ENCODE assay signal across 33 cellular contexts in genomic region chr13:95044452-95045205, GRCh38.
"Had no signal": no experiment of that assay in that cellular context is flagged by ENCODE, and none has a peak within 500 bp of the region (broad histone marks: within the 10 kb centered on the region; RNA-seq: fewer than 3 reads in every experiment).

No MANE protein-coding gene starts in this region.

- FAIRE-seq: RCC 7860 had no signal

- H3K27ac ChIP-seq: ascending aorta, cardiac muscle cell, PC-9, RWPE1, SK-N-MC had no signal

- H3K9me3 ChIP-seq: ascending aorta, MG63 had no signal

- H3K4me1 ChIP-seq: ascending aorta had no signal

- DNase-seq: activated CD4-positive, alpha-beta T cell treated with anti-CD3 and anti-CD28 coated beads, Interleukin-2, amount 10 ng/mL, durations not matched to agents 24 days and 14 days; activated CD4-positive, alpha-beta T cell treated with anti-CD3 and anti-CD28 coated beads, Interleukin-2, amount 50 U/mL, for 4 hours; activated CD8-positive, alpha-beta T cell treated with anti-CD3 and anti-CD28 coated beads for 36 hours; activated gamma-delta T cell; activated naive CD4-positive, alpha-beta T cell treated with Interleukin-2 at 50 U/mL for 16 hours; activated naive CD8-positive, alpha-beta T cell treated with anti-CD3 and anti-CD28 coated beads, Interleukin-2, amount 10 ng/mL, durations not matched to agents 7 days and 5 days; activated T-cell treated with anti-CD3 and anti-CD28 coated beads, Interleukin-2, amount 50 U/mL, for 1 hour; activated T-cell treated with anti-CD3 and anti-CD28 coated beads, Interleukin-2, amount 50 U/mL, for 72 hours; amygdala; Karpas-422; MG63; MV-4-11; NCI-H1092; NCI-H1436 treated with DMSO at 0.1 percent for 48 hours; NCI-H187 treated with DMSO at 0.1 percent for 48 hours; NCI-H2081; NCI-H2171 treated with DMSO at 0.1 percent for 48 hours; NCI-H226; NCI-H446 treated with DMSO at 0.1 percent for 48 hours; NCI-H524; NCI-H69; PC-9; SIG-M5; T1000 had no signal

- H3K36me3 ChIP-seq: ascending aorta, cardiac muscle cell had no signal

- H3K4me3 ChIP-seq: ascending aorta, cardiac muscle cell, MG63, PC-9, SK-N-MC had no signal

- H3K4me1 Mint-ChIP-seq: activated naive CD8-positive, alpha-beta T cell treated with anti-CD3 and anti-CD28 coated beads, Interleukin-2, amount 10 ng/mL, durations not matched to agents 7 days and 5 days; central memory CD8-positive, alpha-beta T cell had no signal

- H3K27me3 ChIP-seq: ascending aorta, cardiac muscle cell, MG63 had no signal

- H3K9me3 Mint-ChIP-seq: activated CD8-positive, alpha-beta T cell treated with anti-CD3 and anti-CD28 coated beads for 36 hours; activated naive CD4-positive, alpha-beta T cell treated with anti-CD3 and anti-CD28 coated beads, Interleukin-2, amount 50 U/mL, for 24 hours; activated T-helper 2 cell treated with anti-CD3 and anti-CD28 coated beads, Interferon-gamma antibody, Interleukin-2, Interleukin-4, amounts not matched to agents 10 μg/mL and 5 μg/mL and 100 μg/mL, durations not matched to agents 14 hours and 24 hours and 36 hours; central memory CD8-positive, alpha-beta T cell had no signal

- H3K4me2 ChIP-seq: PC-9 had no signal

- H3K27me3 Mint-ChIP-seq: activated CD4-positive, alpha-beta T cell treated with anti-CD3 and anti-CD28 coated beads, Interleukin-2, amount 10 ng/mL, durations not matched to agents 24 days and 14 days; activated CD8-positive, alpha-beta T cell treated with anti-CD3 and anti-CD28 coated beads for 36 hours; activated naive CD4-positive, alpha-beta T cell treated with anti-CD3 and anti-CD28 coated beads, Interleukin-2, amount 50 U/mL, for 24 hours; activated naive CD8-positive, alpha-beta T cell treated with anti-CD3 and anti-CD28 coated beads, Interleukin-2, amount 10 ng/mL, durations not matched to agents 7 days and 5 days; central memory CD8-positive, alpha-beta T cell had no signal

- H3K4me3 Mint-ChIP-seq: activated CD4-positive, alpha-beta T cell treated with anti-CD3 and anti-CD28 coated beads, Interleukin-2, amount 10 ng/mL, durations not matched to agents 24 days and 14 days; activated CD8-positive, alpha-beta T cell treated with anti-CD3 and anti-CD28 coated beads for 36 hours; activated naive CD4-positive, alpha-beta T cell treated with anti-CD3 and anti-CD28 coated beads, Interleukin-2, amount 50 U/mL, for 24 hours; activated naive CD8-positive, alpha-beta T cell treated with anti-CD3 and anti-CD28 coated beads, Interleukin-2, amount 10 ng/mL, durations not matched to agents 7 days and 5 days; activated T-cell treated with anti-CD3 and anti-CD28 coated beads, Interleukin-2, amount 50 U/mL, for 72 hours; central memory CD8-positive, alpha-beta T cell had no signal

- H2AFZ ChIP-seq: PC-9 had no signal

- H3K27ac Mint-ChIP-seq: activated CD4-positive, alpha-beta T cell treated with anti-CD3 and anti-CD28 coated beads, Interleukin-2, amount 10 ng/mL, durations not matched to agents 24 days and 14 days; activated CD8-positive, alpha-beta T cell treated with anti-CD3 and anti-CD28 coated beads for 36 hours; activated naive CD4-positive, alpha-beta T cell treated with anti-CD3 and anti-CD28 coated beads, Interleukin-2, amount 50 U/mL, for 24 hours; activated naive CD8-positive, alpha-beta T cell treated with anti-CD3 and anti-CD28 coated beads, Interleukin-2, amount 10 ng/mL, durations not matched to agents 7 days and 5 days; activated T-cell treated with anti-CD3 and anti-CD28 coated beads, Interleukin-2, amount 50 U/mL, for 72 hours; activated T-helper 2 cell treated with anti-CD3 and anti-CD28 coated beads, Interferon-gamma antibody, Interleukin-2, Interleukin-4, amounts not matched to agents 10 μg/mL and 5 μg/mL and 100 μg/mL, durations not matched to agents 14 hours and 24 hours and 36 hours had no signal

- ATAC-seq: activated CD8-positive, alpha-beta T cell treated with anti-CD3 and anti-CD28 coated beads for 36 hours; Right ventricle myocardium inferior had no signal
